8 cellular contexts compared by ENCODE assay signal in the genomic region with DNA sequence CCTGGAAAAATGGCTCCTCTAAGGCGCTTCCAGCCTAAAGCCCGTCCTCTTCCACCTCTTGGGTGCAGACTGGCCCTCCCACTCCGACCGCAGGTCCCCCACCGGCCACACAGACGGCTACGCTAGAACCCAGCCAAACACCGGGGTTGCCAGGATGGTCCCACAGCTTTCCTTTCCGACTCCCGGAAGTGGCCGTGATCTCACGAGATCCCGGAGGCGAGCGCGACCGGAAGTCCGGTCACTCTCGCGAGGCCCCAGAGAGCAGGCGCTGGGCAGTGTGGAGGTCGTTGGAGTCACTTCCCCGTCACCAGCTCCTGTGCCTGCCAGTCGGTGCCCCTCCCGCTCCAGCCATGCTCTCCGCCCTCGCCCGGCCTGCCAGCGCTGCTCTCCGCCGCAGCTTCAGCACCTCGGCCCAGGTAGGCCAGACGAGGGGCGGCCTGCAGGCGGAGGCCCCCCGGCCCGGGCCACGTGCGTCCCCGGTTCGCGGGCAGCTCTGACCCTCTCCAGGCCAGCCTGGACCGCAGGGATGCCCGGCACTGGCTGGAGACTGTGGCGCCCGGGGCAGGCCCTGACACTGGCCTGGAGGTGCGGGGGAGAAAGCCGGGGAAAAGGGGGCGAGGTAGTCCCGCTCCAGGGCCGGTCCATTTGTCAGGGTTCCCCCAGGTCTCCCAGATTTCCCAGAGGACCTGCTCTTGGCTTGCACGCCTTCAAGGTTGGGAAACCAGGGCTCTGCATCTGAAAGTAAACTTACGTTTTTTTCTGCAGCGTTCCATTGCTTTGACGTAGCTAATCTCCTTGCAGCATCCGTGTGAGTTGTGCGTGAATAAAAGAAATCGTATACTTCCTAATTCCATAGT. TPM values are rescaled to one million over a fixed set of nuclear protein-coding genes. Genes with fewer than 3 reads are reported as not detected.
A peak's percentile ranks its signal among the peaks of the same experiment; 100 is the strongest.
DNase-seq lines count a peak whose midpoint lies in the region; ATAC-seq, FAIRE-seq and TF ChIP-seq lines count a peak whose summit lies in the region.

Gene MDH2, plus strand, starts transcription at position 296 of the 857 bp plus-strand sequence. Its CDS starts 55 bp downstream, at position 351.
Gene STYXL1, minus strand, starts transcription at position 190 of the 857 bp plus-strand sequence. CDS start 17,477 bp downstream, outside the sequence.

- TF ChIP-seq CTCF in BJ (IDR thresholded peaks at IDR 0.05; ENCODE audit: insufficient read depth, low read depth, low read length) (no peak), choroid plexus epithelial cell (conservative IDR thresholded peaks at IDR 0.05; ENCODE audit: low read depth, low read length) (no peak)

- ATAC-seq in HG03442 (IDR thresholded peaks at IDR 0.05; ENCODE audit: unreplicated experiment), result peak; percentile 91

- POLR2A ChIA-PET in BJ (lab: Charles Lee), result interaction anchor here (0.9 kb wide), 1 partner anchor 11 kb away, joined by 4 read pairs; no protein-coding TSS in a partner anchor

- CTCF ChIA-PET in BJ (lab: Yijun Ruan, JAX), result interaction anchor here (1.1 to 1.2 kb wide), 2 partner anchors 11 to 28 kb away, joined by 4 to 5 read pairs; no protein-coding TSS in a partner anchor

- H3K36me3 ChIP-seq in BJ (ENCODE audit: control insufficient read depth, insufficient read depth, low read length), result peaks cover 2% of the 10 kb centered on the region; the same call in 1 of the 2 replicates

- H3K27me3 ChIP-seq in BJ (ENCODE audit: control insufficient read depth, insufficient read depth, low read length), result no peaks in the 10 kb centered on the region

- peak within 1 kb of the TSS; percentile 87 for H3K4me3 ChIP-seq in BJ (ENCODE audit: low read depth, low read length)
- H3K4me3 ChIP-seq in choroid plexus epithelial cell (ENCODE audit: low read depth, low read length), result peak within 1 kb of the TSS; percentile 98

- DNase-seq in BJ (ENCODE audit: low read depth), result peak; percentile 69
- DNase-seq in GM19239 (ENCODE audit: insufficient read length, low spot score), result peak; percentile 94
- peak; percentile 88 for DNase-seq in NCI-H510A treated with DMSO at 0.1 percent for 48 hours (lab: John Stamatoyannopoulos, UW)
- peak; percentile 78 to 82 for DNase-seq in activated CD4-positive, alpha-beta T cell treated with anti-CD3 and anti-CD28 coated beads for 4 hours
- peak; percentile 96 for DNase-seq in choroid plexus epithelial cell (ENCODE audit: low read depth)
- peak; percentile 93 for DNase-seq in kidney glomerular epithelial cell (lab: John Stamatoyannopoulos, UW)
- peak; percentile 86 to 88 for DNase-seq in stimulated activated CD4-positive, alpha-beta T cell treated with anti-CD3 and anti-CD28 coated beads, Interleukin-15, amount 100 ng/mL, for 48 hours (ENCODE audit: low read depth in 2 of 2)

- FAIRE-seq in GM19239 (lab: Jason Lieb, UNC), result peak; percentile 66

RNA-seq across cellular contexts. Expression of gene MDH2, which starts in this region (rescaled TPM):
- 109 and 166 TPM in 2 replicates for polyA plus RNA-seq in BJ (2011; rRNA removed)
- 265 and 307 TPM in 2 replicates for polyA minus RNA-seq in BJ (2011; rRNA and poly(A)+ RNA removed)

RNA-seq across cellular contexts. Expression of gene STYXL1, which starts in this region (rescaled TPM):
- 64.7 and 75.6 TPM in 2 replicates for polyA plus RNA-seq in BJ (2011; rRNA removed)
- 18.9 and 27.3 TPM in 2 replicates for polyA minus RNA-seq in BJ (2011; rRNA and poly(A)+ RNA removed)

Comparison
In these comparisons a context has a peak if more than half of its experiments do, and no peak if none do; other contexts are left out.
1. Peak in every context shown above with its lines: DNase-seq, ATAC-seq and H3K4me3 ChIP-seq.